ENCODE assay signal across 10 cellular contexts in genomic region chr17:80457236-80457856, GRCh38. TPM values are rescaled to one million over a fixed set of nuclear protein-coding genes. Genes with fewer than 3 reads are reported as not detected.
DNase-seq lines count a peak whose midpoint lies in the region; ATAC-seq and TF ChIP-seq lines count a peak whose summit lies in the region.
"Had no signal": no experiment of that assay in that cellular context is flagged by ENCODE, and none has a peak within 500 bp of the region (broad histone marks: within the 10 kb centered on the region; RNA-seq: fewer than 3 reads in every experiment).

No MANE protein-coding gene starts in this region.

- no peaks in the 10 kb centered on the region for H3K36me3 Mint-ChIP-seq in CD14-positive monocyte
- H3K36me3 Mint-ChIP-seq in activated CD4-positive, alpha-beta memory T cell treated with anti-CD3 and anti-CD28 coated beads for 36 hours: peaks cover 3% of the 10 kb centered on the region
- peaks cover 0 to 3% (median 0%) of the 10 kb centered on the region in 5 donors for H3K36me3 Mint-ChIP-seq in naive thymus-derived CD4-positive, alpha-beta T cell

- peaks cover 0 to 3% of the 10 kb centered on the region in 2 donors for H3K27me3 ChIP-seq in naive thymus-derived CD4-positive, alpha-beta T cell (ENCODE audit: control insufficient read depth in 2 of 2, insufficient read depth in 2 of 2, low read length in 2 of 2)
- peaks cover 0 to 35% (median 0%) of the 10 kb centered on the region in 4 donors for H3K27me3 ChIP-seq in esophagus squamous epithelium

- peaks cover 28% of the 10 kb centered on the region for H3K4me1 Mint-ChIP-seq in CD14-positive monocyte
- H3K4me1 Mint-ChIP-seq in activated CD4-positive, alpha-beta memory T cell treated with anti-CD3 and anti-CD28 coated beads for 36 hours (ENCODE audit: low read depth): peaks cover 16% of the 10 kb centered on the region
- H3K4me1 Mint-ChIP-seq in naive thymus-derived CD4-positive, alpha-beta T cell: peaks cover 0 to 35% (median 15%) of the 10 kb centered on the region in 7 donors

- no peaks in the 10 kb centered on the region for H3K9me3 ChIP-seq in naive thymus-derived CD4-positive, alpha-beta T cell (ENCODE audit: control insufficient read depth in 2 of 3, low read length in 3 of 3)
- no peaks in the 10 kb centered on the region for H3K9me3 ChIP-seq in esophagus squamous epithelium

- peaks cover 11 to 14% of the 10 kb centered on the region in 2 donors for H3K4me1 ChIP-seq in naive thymus-derived CD4-positive, alpha-beta T cell (ENCODE audit: control insufficient read depth in 2 of 2, insufficient read depth in 2 of 2, low read length in 2 of 2)
- peaks cover 11 to 40% (median 13%) of the 10 kb centered on the region in 3 donors for H3K4me1 ChIP-seq in esophagus squamous epithelium

- intact Hi-C loops in CD14-positive monocyte (cut with micrococcal nuclease): no loop called here
- intact Hi-C loops in activated CD4-positive, alpha-beta memory T cell treated with anti-CD3 and anti-CD28 coated beads for 36 hours (cut with micrococcal nuclease): loop anchor here (10.0 kb wide), 1 partner anchor 437 kb away; no protein-coding TSS in a partner anchor
- intact Hi-C loops in naive thymus-derived CD4-positive, alpha-beta T cell (cut with micrococcal nuclease): loop anchor here (10.0 kb wide), 5 partner anchors 247 to 1407 kb away; partner anchors contain the start of genes BAIAP2 (in 1 of the 2), FAAP100 (in 1 of the 2) and P4HB (in 1 of the 2)
- intact Hi-C loops in esophagus squamous epithelium (cut with DNase I): no loop called here

- CTCF ChIA-PET in activated CD4-positive, alpha-beta memory T cell treated with anti-CD3 and anti-CD28 coated beads for 36 hours (lab: Charles Lee): interaction anchor here (1.2 kb wide), 1 partner anchor 118 kb away, joined by 3 read pairs; no protein-coding TSS in a partner anchor
- CTCF ChIA-PET in naive thymus-derived CD4-positive, alpha-beta T cell (lab: Charles Lee): no interaction called here

- peaks cover 0 to 7% (median 0%) of the 10 kb centered on the region in 3 experiments for H3K36me3 ChIP-seq in naive thymus-derived CD4-positive, alpha-beta T cell (ENCODE audit: control insufficient read depth in 2 of 3, insufficient read depth in 3 of 3, low read length in 3 of 3)
- no peaks in the 10 kb centered on the region for H3K36me3 ChIP-seq in esophagus squamous epithelium

- H3K27ac ChIP-seq in naive thymus-derived CD4-positive, alpha-beta T cell (ENCODE audit: low read depth, low read length): no peak overlapping the region
- H3K27ac ChIP-seq in esophagus squamous epithelium: peak overlapping the region in 2 of 4 donors; percentile 31 to 96

- in situ Hi-C loops in KBM-7 (cut with MboI; ENCODE audit: low pct_unique_long_range_greater_than_20kb, low sequenced_read_pairs): no loop called here

- no peak for TF ChIP-seq POLR2A in esophagus squamous epithelium (IDR thresholded peaks at IDR 0.05)

- peaks cover 0 to 7% (median 5%) of the 10 kb centered on the region in 7 donors for H3K9me3 Mint-ChIP-seq in CD14-positive monocyte
- H3K9me3 Mint-ChIP-seq in activated CD4-positive, alpha-beta memory T cell treated with anti-CD3 and anti-CD28 coated beads for 36 hours: no peaks in the 10 kb centered on the region
- H3K9me3 Mint-ChIP-seq in naive thymus-derived CD4-positive, alpha-beta T cell: peaks cover 0 to 1% (median 0%) of the 10 kb centered on the region in 11 donors

- peak overlapping the region in 1 of 7 donors; percentile 68 for H3K27ac Mint-ChIP-seq in CD14-positive monocyte
- no peak overlapping the region for H3K27ac Mint-ChIP-seq in activated CD4-positive, alpha-beta memory T cell treated with anti-CD3 and anti-CD28 coated beads for 36 hours
- H3K27ac Mint-ChIP-seq in naive thymus-derived CD4-positive, alpha-beta T cell: peak overlapping the region in 2 of 9 donors; percentile 28 to 49

- WGBS in esophagus squamous epithelium, 2 donors: 60 to 65% methylated on average over 11 to 13 of the region's 15 CpGs

- DNase-seq in CD14-positive monocyte (ENCODE audit: low spot score) (peak; percentile 60), KBM-7 (peak; percentile 31), NCI-H2196 (lab: John Stamatoyannopoulos, UW; ENCODE audit: unreplicated experiment) (no peak), esophagus squamous epithelium (lab: John Stamatoyannopoulos, UW) (no peak)
- DNase-seq in activated CD4-positive, alpha-beta memory T cell treated with anti-CD3 and anti-CD28 coated beads for 36 hours: peak; percentile 38
- DNase-seq in naive thymus-derived CD4-positive, alpha-beta T cell: no peak
- DNase-seq: activated gamma-delta T cell, cortex of kidney had no signal

- peak overlapping the region; percentile 37 to 39 for H3K4me3 Mint-ChIP-seq in CD14-positive monocyte
- H3K4me3 Mint-ChIP-seq in activated CD4-positive, alpha-beta memory T cell treated with anti-CD3 and anti-CD28 coated beads for 36 hours: no peak overlapping the region
- H3K4me3 Mint-ChIP-seq in naive thymus-derived CD4-positive, alpha-beta T cell: peak overlapping the region in 6 of 10 donors; percentile 6 to 54 (median 20)

- peaks cover 25 to 31% (median 27%) of the 10 kb centered on the region in 3 donors for H3K27me3 Mint-ChIP-seq in CD14-positive monocyte (ENCODE audit: low read depth in 3 of 3)
- H3K27me3 Mint-ChIP-seq in activated CD4-positive, alpha-beta memory T cell treated with anti-CD3 and anti-CD28 coated beads for 36 hours: peaks cover 20% of the 10 kb centered on the region
- peaks cover 9 to 35% (median 26%) of the 10 kb centered on the region in 5 donors for H3K27me3 Mint-ChIP-seq in naive thymus-derived CD4-positive, alpha-beta T cell

- ATAC-seq in naive thymus-derived CD4-positive, alpha-beta T cell: no peak
- ATAC-seq in HG03354 (IDR thresholded peaks at IDR 0.05; ENCODE audit: poor library complexity, severe bottlenecking, unreplicated experiment) (no peak), GM18873 (IDR thresholded peaks at IDR 0.05; ENCODE audit: low FRiP score, unreplicated experiment) (no peak)

- POLR2A ChIA-PET in activated CD4-positive, alpha-beta memory T cell treated with anti-CD3 and anti-CD28 coated beads for 36 hours (lab: Charles Lee): no interaction called here
- POLR2A ChIA-PET in naive thymus-derived CD4-positive, alpha-beta T cell (lab: Charles Lee): interaction anchor here (0.6 kb wide), 1 partner anchor 191 kb away, joined by 3 read pairs; no protein-coding TSS in a partner anchor

- no peak overlapping the region for H3K4me3 ChIP-seq in naive thymus-derived CD4-positive, alpha-beta T cell (ENCODE audit: low read length)
- H3K4me3 ChIP-seq in esophagus squamous epithelium: no peak overlapping the region

- no peak for TF ChIP-seq CTCF in CD14-positive monocyte (IDR thresholded peaks at IDR 0.05)
- no peak for TF ChIP-seq CTCF in esophagus squamous epithelium (IDR thresholded peaks at IDR 0.05)

RNA-seq across cellular contexts. Expression of gene NPTX1, which starts 19.1 kb away (rescaled TPM):
- polyA plus RNA-seq in CD14-positive monocyte: not detected
- total RNA-seq in activated CD4-positive, alpha-beta memory T cell treated with anti-CD3 and anti-CD28 coated beads for 36 hours: 1 to 10 TPM; 1.2 to 1.4 TPM
- total RNA-seq in naive thymus-derived CD4-positive, alpha-beta T cell: 10 to 100 TPM in 1 of 5 experiments, under 1 TPM in 3, not detected in 1; 0.11 to 98.0 (median 0.35) TPM
- polyA plus RNA-seq in naive thymus-derived CD4-positive, alpha-beta T cell: not detected
- total RNA-seq in esophagus squamous epithelium: under 1 TPM in 2 of 4 donors, not detected in 2; under 0.01 to 0.15 TPM

RNA-seq across cellular contexts. Expression of gene ENDOV, which starts 42.4 kb away (rescaled TPM):
- 10 to 100 TPM; 10.4 to 13.3 TPM for polyA plus RNA-seq in CD14-positive monocyte
- total RNA-seq in activated CD4-positive, alpha-beta memory T cell treated with anti-CD3 and anti-CD28 coated beads for 36 hours: 10 to 100 TPM; 16.1 to 16.3 TPM
- total RNA-seq in naive thymus-derived CD4-positive, alpha-beta T cell: 10 to 100 TPM; 20.3 to 26.5 (median 21.7) TPM
- 1 to 10 TPM; 7.5 to 8.7 TPM for polyA plus RNA-seq in naive thymus-derived CD4-positive, alpha-beta T cell
- total RNA-seq in esophagus squamous epithelium: 10 to 100 TPM in 3 of 4 donors, 1 to 10 TPM in 1; 7.4 to 16.0 (median 14.5) TPM

Comparison
In these comparisons a context has a peak if more than half of its experiments do, and no peak if none do; other contexts are left out.
1. DNase-seq: peak in CD14-positive monocyte (single experiment), KBM-7 (single experiment) and activated CD4-positive, alpha-beta memory T cell treated with anti-CD3 and anti-CD28 coated beads for 36 hours (single experiment); none in naive thymus-derived CD4-positive, alpha-beta T cell (0 of 9), NCI-H2196 (single experiment) and esophagus squamous epithelium (single experiment).
2. intact Hi-C loops: an anchor here in activated CD4-positive, alpha-beta memory T cell treated with anti-CD3 and anti-CD28 coated beads for 36 hours (10.0 kb wide) and naive thymus-derived CD4-positive, alpha-beta T cell (10.0 kb wide); none called in CD14-positive monocyte and esophagus squamous epithelium.